ENCODE assay signal across 8 cellular contexts in the genomic region with DNA sequence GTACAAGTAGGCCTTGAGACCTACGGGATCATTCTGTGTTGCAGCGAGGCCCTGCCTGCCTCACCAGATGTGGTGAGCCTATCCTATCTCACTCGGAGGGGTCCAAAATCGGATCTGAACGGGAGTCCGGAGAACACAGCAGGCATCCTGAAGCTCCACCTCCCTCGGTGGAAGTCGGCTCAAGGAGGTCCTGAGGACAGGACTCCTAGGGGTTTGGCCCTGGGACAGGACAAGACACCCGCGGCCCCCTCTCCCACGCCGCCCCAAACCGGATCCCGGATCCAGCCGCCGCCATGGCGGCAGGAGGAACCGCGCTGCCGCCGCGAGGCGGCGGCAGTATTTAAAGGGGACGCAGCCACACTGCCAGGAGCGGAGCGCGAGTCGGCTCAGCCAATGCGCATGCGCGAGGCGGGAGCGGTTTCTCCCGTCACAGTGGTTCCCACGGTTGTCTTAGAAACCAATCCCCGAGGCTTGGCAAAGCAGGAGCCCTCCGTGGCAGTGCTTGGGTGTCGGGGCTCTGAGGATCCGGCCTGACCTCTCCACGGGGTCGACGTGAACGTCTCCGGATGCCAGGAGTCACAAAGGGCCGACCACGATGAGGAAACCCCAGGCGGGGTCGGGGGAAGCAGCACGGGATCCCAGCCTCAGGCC.
A peak's percentile ranks its signal among the peaks of the same experiment; 100 is the strongest.
DNase-seq lines count a peak whose midpoint lies in the region; ATAC-seq and TF ChIP-seq lines count a peak whose summit lies in the region.
"Not testable (repeated sequence)": the region's sequence is repeated elsewhere in the genome, so short reads cannot be mapped to it uniquely, and the experiment has no call there.

No MANE protein-coding gene starts in this region.

- not testable (repeated sequence) for H3K27ac ChIP-seq in aorta (ENCODE audit: low read depth in 1 of 2, low read length in 2 of 2)

- ATAC-seq in GM18907 (IDR thresholded peaks at IDR 0.05; ENCODE audit: unreplicated experiment) (peak; percentile 80), HG02973 (IDR thresholded peaks at IDR 0.05; ENCODE audit: unreplicated experiment) (peak; percentile 100), activated B cell treated with CpG ODN at 0.5 μM for 24 hours (ENCODE audit: low read depth) (peak; percentile 47)
- ATAC-seq in sciatic nerve; aorta (ENCODE audit: low FRiP score): not testable (repeated sequence)

- CTCF ChIA-PET in activated B cell treated with CpG ODN at 0.5 μM for 24 hours (lab: Charles Lee): not testable (repeated sequence)

- TF ChIP-seq CTCF in activated B cell treated with CpG ODN at 0.5 μM for 24 hours (IDR thresholded peaks at IDR 0.05); cardiac fibroblast (IDR thresholded peaks at IDR 0.05; ENCODE audit: low read depth, low read length): not testable (repeated sequence)

- H3K36me3 ChIP-seq in aorta (ENCODE audit: control insufficient read depth in 1 of 2, insufficient read depth in 2 of 2, low read length in 1 of 2): not testable (repeated sequence)

- 2 to 7% methylated on average over 49 to 50 of the region's 50 CpGs for WGBS in aorta, 2 donors

- H3K27me3 ChIP-seq in aorta (ENCODE audit: control insufficient read depth in 1 of 2, insufficient read depth in 2 of 2, low read length in 1 of 2): not testable (repeated sequence)

- H3K27me3 Mint-ChIP-seq in activated B cell treated with CpG ODN at 0.5 μM for 24 hours: not testable (repeated sequence)

- H3K4me3 ChIP-seq in cardiac fibroblast (replicated peaks in 1 of 2; ENCODE audit: low read depth in 2 of 2, low read length in 2 of 2): peak overlapping the region in 1 of 2 donors; percentile 43
- not testable (repeated sequence) for H3K4me3 ChIP-seq in aorta (ENCODE audit: low read length in 2 of 2)

- not testable (repeated sequence) for H3K4me1 Mint-ChIP-seq in activated B cell treated with CpG ODN at 0.5 μM for 24 hours

- POLR2A ChIA-PET in activated B cell treated with CpG ODN at 0.5 μM for 24 hours (lab: Charles Lee): not testable (repeated sequence)

- peak overlapping the region; percentile 62 for H3K4me3 Mint-ChIP-seq in activated B cell treated with CpG ODN at 0.5 μM for 24 hours

- H3K36me3 Mint-ChIP-seq in activated B cell treated with CpG ODN at 0.5 μM for 24 hours (ENCODE audit: low read depth): not testable (repeated sequence)

- not testable (repeated sequence) for H3K9me3 Mint-ChIP-seq in activated B cell treated with CpG ODN at 0.5 μM for 24 hours

- not testable (repeated sequence) for H3K27ac Mint-ChIP-seq in activated B cell treated with CpG ODN at 0.5 μM for 24 hours

- DNase-seq in NCI-H1417 treated with DMSO at 0.1 percent for 48 hours (lab: John Stamatoyannopoulos, UW) (peak; percentile 1), activated B cell treated with CpG ODN at 0.5 μM for 24 hours (peak; percentile 24), cardiac fibroblast (ENCODE audit: low read depth in 2 of 2) (peak; percentile 18 to 88), iPS-NIHi11 (ENCODE audit: low spot score) (peak; percentile 44), sciatic nerve (ENCODE audit: low spot score) (peak; percentile 75), aorta (peak; percentile 76 to 87)

- intact Hi-C loops in activated B cell treated with CpG ODN at 0.5 μM for 24 hours (cut with micrococcal nuclease); sciatic nerve (cut with DNase I); aorta (cut with DNase I): not testable (repeated sequence)

- not testable (repeated sequence) for H3K4me1 ChIP-seq in aorta (ENCODE audit: control insufficient read depth in 1 of 2, insufficient read depth in 2 of 2, low read length in 2 of 2)

- H3K9me3 ChIP-seq in aorta (ENCODE audit: control insufficient read depth, low read length): not testable (repeated sequence)

Comparison
In these comparisons a context has a peak if more than half of its experiments do, and no peak if none do; other contexts are left out.
1. DNase-seq: peak in every context shown above with its lines; median percentile 82 in aorta; 75 in sciatic nerve; 53 in cardiac fibroblast; 44 in iPS-NIHi11; 24 in activated B cell treated with CpG ODN at 0.5 μM for 24 hours; 1 in NCI-H1417 treated with DMSO at 0.1 percent for 48 hours.